ENCODE assay signal across 1 cellular context in the genomic region with DNA sequence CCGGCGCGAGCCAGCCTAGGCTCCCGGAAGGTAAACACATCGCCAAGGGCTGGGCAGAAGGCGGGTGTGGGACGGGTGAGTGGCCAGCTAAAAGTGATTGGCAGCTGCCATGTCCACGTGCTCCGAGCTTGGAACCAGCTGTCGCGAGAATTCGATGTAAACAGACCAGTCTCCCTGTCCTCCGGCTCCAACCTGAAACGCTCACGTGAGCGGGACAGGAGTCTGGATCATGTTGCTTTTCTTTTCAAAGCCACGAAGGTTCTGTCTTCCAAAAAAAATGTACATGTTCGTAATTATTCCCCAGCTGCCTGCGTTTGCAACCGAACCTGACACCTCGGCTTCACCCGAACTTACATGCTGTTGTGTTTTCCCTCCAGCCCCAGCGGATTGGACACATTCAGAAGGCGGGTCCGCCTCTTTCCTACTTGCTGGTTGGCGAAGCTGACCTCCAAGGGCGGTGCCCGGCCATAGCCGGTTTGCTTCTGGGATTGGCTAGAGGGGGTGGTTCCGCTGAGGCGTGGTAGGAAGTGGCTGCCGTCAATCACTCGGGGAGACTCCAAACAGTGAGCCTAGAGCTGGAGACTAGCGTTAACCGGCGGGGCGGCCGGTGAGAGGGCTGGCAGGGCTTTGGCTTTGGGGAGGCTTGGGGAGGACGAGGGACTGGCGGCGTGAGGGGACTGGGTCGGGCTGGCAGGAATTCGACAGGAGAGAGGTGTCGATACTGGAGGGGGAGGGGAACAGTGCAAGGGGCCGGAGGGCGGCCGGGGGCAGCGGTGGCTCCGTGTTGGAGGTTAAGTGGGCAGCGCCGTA.
A peak's percentile ranks its signal among the peaks of the same experiment; 100 is the strongest.
TF ChIP-seq lines count a peak whose summit lies in the region.

BCAS3 (plus strand) TSS at position 544 of the 810 bp plus-strand sequence.

TF ChIP-seq in HepG2, 621 proteins besides CTCF, POLR2A, EP300 and RAD21 (continued from another document and continues in another):
- TF ChIP-seq, protein P1, sequence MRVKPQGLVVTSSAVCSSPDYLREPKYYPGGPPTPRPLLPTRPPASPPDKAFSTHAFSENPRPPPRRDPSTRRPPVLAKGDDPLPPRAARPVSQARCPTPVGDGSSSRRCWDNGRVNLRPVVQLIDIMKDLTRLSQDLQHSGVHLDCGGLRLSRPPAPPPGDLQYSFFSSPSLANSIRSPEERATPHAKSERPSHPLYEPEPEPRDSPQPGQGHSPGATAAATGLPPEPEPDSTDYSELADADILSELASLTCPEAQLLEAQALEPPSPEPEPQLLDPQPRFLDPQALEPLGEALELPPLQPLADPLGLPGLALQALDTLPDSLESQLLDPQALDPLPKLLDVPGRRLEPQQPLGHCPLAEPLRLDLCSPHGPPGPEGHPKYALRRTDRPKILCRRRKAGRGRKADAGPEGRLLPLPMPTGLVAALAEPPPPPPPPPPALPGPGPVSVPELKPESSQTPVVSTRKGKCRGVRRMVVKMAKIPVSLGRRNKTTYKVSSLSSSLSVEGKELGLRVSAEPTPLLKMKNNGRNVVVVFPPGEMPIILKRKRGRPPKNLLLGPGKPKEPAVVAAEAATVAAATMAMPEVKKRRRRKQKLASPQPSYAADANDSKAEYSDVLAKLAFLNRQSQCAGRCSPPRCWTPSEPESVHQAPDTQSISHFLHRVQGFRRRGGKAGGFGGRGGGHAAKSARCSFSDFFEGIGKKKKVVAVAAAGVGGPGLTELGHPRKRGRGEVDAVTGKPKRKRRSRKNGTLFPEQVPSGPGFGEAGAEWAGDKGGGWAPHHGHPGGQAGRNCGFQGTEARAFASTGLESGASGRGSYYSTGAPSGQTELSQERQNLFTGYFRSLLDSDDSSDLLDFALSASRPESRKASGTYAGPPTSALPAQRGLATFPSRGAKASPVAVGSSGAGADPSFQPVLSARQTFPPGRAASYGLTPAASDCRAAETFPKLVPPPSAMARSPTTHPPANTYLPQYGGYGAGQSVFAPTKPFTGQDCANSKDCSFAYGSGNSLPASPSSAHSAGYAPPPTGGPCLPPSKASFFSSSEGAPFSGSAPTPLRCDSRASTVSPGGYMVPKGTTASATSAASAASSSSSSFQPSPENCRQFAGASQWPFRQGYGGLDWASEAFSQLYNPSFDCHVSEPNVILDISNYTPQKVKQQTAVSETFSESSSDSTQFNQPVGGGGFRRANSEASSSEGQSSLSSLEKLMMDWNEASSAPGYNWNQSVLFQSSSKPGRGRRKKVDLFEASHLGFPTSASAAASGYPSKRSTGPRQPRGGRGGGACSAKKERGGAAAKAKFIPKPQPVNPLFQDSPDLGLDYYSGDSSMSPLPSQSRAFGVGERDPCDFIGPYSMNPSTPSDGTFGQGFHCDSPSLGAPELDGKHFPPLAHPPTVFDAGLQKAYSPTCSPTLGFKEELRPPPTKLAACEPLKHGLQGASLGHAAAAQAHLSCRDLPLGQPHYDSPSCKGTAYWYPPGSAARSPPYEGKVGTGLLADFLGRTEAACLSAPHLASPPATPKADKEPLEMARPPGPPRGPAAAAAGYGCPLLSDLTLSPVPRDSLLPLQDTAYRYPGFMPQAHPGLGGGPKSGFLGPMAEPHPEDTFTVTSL (CRISPR knock-in tag; IDR thresholded peaks at IDR 0.05; ENCODE audit: borderline replicate concordance) = peak; percentile 36; the same call in 1 of the 2 replicates
- peak; percentile 89 for TF ChIP-seq HNF1B (CRISPR knock-in tag; IDR thresholded peaks at IDR 0.05)
- TF ChIP-seq, protein P2, sequence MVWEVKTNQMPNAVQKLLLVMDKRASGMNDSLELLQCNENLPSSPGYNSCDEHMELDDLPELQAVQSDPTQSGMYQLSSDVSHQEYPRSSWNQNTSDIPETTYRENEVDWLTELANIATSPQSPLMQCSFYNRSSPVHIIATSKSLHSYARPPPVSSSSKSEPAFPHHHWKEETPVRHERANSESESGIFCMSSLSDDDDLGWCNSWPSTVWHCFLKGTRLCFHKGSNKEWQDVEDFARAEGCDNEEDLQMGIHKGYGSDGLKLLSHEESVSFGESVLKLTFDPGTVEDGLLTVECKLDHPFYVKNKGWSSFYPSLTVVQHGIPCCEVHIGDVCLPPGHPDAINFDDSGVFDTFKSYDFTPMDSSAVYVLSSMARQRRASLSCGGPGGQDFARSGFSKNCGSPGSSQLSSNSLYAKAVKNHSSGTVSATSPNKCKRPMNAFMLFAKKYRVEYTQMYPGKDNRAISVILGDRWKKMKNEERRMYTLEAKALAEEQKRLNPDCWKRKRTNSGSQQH (CRISPR knock-in tag; IDR thresholded peaks at IDR 0.05; ENCODE audit: low read depth) = no peak
- peak; percentile 91 for TF ChIP-seq FOXA3 (CRISPR knock-in tag; IDR thresholded peaks at IDR 0.05)
- peak; percentile 31; the same call in 1 of the 2 replicates for TF ChIP-seq ZNF619 (CRISPR knock-in tag; IDR thresholded peaks at IDR 0.05)
- TF ChIP-seq ZNF563 (CRISPR knock-in tag; IDR thresholded peaks at IDR 0.05) = peak; percentile 26; the same call in 1 of the 2 replicates
- TF ChIP-seq ATF7 (IDR thresholded peaks at IDR 0.05) = no peak
- TF ChIP-seq ATF7 (CRISPR knock-in tag; IDR thresholded peaks at IDR 0.05) = no peak
- no peak for TF ChIP-seq ZBTB42 (CRISPR knock-in tag; IDR thresholded peaks at IDR 0.05)
- no peak for TF ChIP-seq NFIB (CRISPR knock-in tag; IDR thresholded peaks at IDR 0.05; ENCODE audit: borderline replicate concordance)
- peak; percentile 38; the same call in 1 of the 2 replicates for TF ChIP-seq ETV6 (CRISPR knock-in tag; conservative IDR thresholded peaks at IDR 0.05)
- TF ChIP-seq MED8 (CRISPR knock-in tag; IDR thresholded peaks at IDR 0.05; ENCODE audit: insufficient replicate concordance) = peak; percentile 69
- peak; percentile 82; the same call in 1 of the 2 replicates for TF ChIP-seq SOX13 (IDR thresholded peaks at IDR 0.05)
- peak in 1 of 2 experiments; percentile 43; a peak in 1 of 4 replicates for TF ChIP-seq SOX13 (CRISPR knock-in tag; conservative IDR thresholded peaks at IDR 0.05 in 1 of 2, IDR thresholded peaks at IDR 0.05 in 1 of 2)
- TF ChIP-seq HOXA3 (CRISPR knock-in tag; IDR thresholded peaks at IDR 0.05) = peak; percentile 49
- TF ChIP-seq HINFP (CRISPR knock-in tag; IDR thresholded peaks at IDR 0.05; ENCODE audit: low read depth) = peak; percentile 76
- peak; percentile 62; the same call in 1 of the 2 replicates for TF ChIP-seq ISL2 (CRISPR knock-in tag; IDR thresholded peaks at IDR 0.05)
- peak; percentile 30 for TF ChIP-seq ZBTB38 (CRISPR knock-in tag; IDR thresholded peaks at IDR 0.05)
- peak; percentile 75 for TF ChIP-seq ZNF580 (CRISPR knock-in tag; IDR thresholded peaks at IDR 0.05; ENCODE audit: borderline replicate concordance, low read depth)
- peak; percentile 84; the same call in 1 of the 2 replicates for TF ChIP-seq ZNF607 (CRISPR knock-in tag; IDR thresholded peaks at IDR 0.05; ENCODE audit: borderline replicate concordance)
- TF ChIP-seq ATF2 (CRISPR knock-in tag; IDR thresholded peaks at IDR 0.05) = peak; percentile 50
- 0 out of 2 replicates have a peak, but pooled peaks have one; percentile 67 for TF ChIP-seq U2AF2 (IDR thresholded peaks at IDR 0.05; ENCODE audit: low read depth, low read length)
- TF ChIP-seq ZNF263 (CRISPR knock-in tag; IDR thresholded peaks at IDR 0.05) = peak; percentile 75
- TF ChIP-seq, protein P3, sequence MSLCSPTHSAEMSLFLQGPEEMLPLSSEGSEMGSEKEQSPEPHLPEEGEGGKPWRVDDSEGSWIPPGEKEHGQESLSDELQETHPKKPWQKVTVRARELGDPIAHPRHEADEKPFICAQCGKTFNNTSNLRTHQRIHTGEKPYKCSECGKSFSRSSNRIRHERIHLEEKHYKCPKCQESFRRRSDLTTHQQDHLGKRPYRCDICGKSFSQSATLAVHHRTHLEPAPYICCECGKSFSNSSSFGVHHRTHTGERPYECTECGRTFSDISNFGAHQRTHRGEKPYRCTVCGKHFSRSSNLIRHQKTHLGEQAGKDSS (CRISPR knock-in tag; IDR thresholded peaks at IDR 0.05; ENCODE audit: borderline replicate concordance, low read depth) = peak; percentile 71; the same call in 1 of the 2 replicates
- TF ChIP-seq SIN3A (IDR thresholded peaks at IDR 0.05; ENCODE audit: borderline replicate concordance, low read depth, low read length) = peak; percentile 99
- TF ChIP-seq RARG (CRISPR knock-in tag; IDR thresholded peaks at IDR 0.05; ENCODE audit: low read depth) = peak; percentile 57; the same call in 1 of the 2 replicates
- TF ChIP-seq CENPT (CRISPR knock-in tag; IDR thresholded peaks at IDR 0.05; ENCODE audit: low read depth) = no peak
- TF ChIP-seq NFYC (CRISPR knock-in tag; IDR thresholded peaks at IDR 0.05) = peak; percentile 93
- TF ChIP-seq ZMYM3 (CRISPR knock-in tag; IDR thresholded peaks at IDR 0.05) = no peak
- TF ChIP-seq ZNF572 (CRISPR knock-in tag; IDR thresholded peaks at IDR 0.05) = peak; percentile 19; the same call in 1 of the 2 replicates
- peak; percentile 95 for TF ChIP-seq SP2 (CRISPR knock-in tag; IDR thresholded peaks at IDR 0.05)
- TF ChIP-seq ZNF33A (CRISPR knock-in tag; IDR thresholded peaks at IDR 0.05; ENCODE audit: borderline replicate concordance) = peak; percentile 88; the same call in 1 of the 2 replicates
- 0 out of 2 replicates have a peak, but pooled peaks have one; percentile 93 for TF ChIP-seq DNMT1 (CRISPR knock-in tag; IDR thresholded peaks at IDR 0.05)
- peak; percentile 99; the same call in 1 of the 2 replicates for TF ChIP-seq ZNF598 (CRISPR knock-in tag; IDR thresholded peaks at IDR 0.05; ENCODE audit: borderline replicate concordance)
- TF ChIP-seq ZNF784 (CRISPR knock-in tag; IDR thresholded peaks at IDR 0.05; ENCODE audit: borderline replicate concordance) = peak; percentile 95; the same call in 1 of the 2 replicates
- no peak for TF ChIP-seq FOXP1 (IDR thresholded peaks at IDR 0.05)
- TF ChIP-seq FOXP1 (CRISPR knock-in tag; IDR thresholded peaks at IDR 0.05) = peak; percentile 60; the same call in 1 of the 2 replicates
- 0 out of 2 replicates have a peak, but pooled peaks have one; percentile 12 for TF ChIP-seq ATF3 (CRISPR knock-in tag; IDR thresholded peaks at IDR 0.05)
- TF ChIP-seq ZNF333 (CRISPR knock-in tag; IDR thresholded peaks at IDR 0.05; ENCODE audit: borderline replicate concordance) = peak; percentile 92; the same call in 1 of the 2 replicates
- peak; percentile 51; the same call in 1 of the 2 replicates for TF ChIP-seq ZBTB4 (CRISPR knock-in tag; IDR thresholded peaks at IDR 0.05; ENCODE audit: borderline replicate concordance)
